In genomic region chr3:55481918-55482495, GRCh38 we compare ENCODE assay signal across 10 cellular contexts. TPM values are rescaled to one million over a fixed set of nuclear protein-coding genes. Genes with fewer than 3 reads are reported as not detected.
A peak's percentile ranks its signal among the peaks of the same experiment; 100 is the strongest.
DNase-seq lines count a peak whose midpoint lies in the region; ATAC-seq and TF ChIP-seq lines count a peak whose summit lies in the region.
"Had no signal": no experiment of that assay in that cellular context is flagged by ENCODE, and none has a peak within 500 bp of the region (broad histone marks: within the 10 kb centered on the region; RNA-seq: fewer than 3 reads in every experiment).

No MANE protein-coding gene starts in this region.

- ATAC-seq in heart right ventricle, result no peak
- no peak for ATAC-seq in psoas muscle
- ATAC-seq in GM21360 (IDR thresholded peaks at IDR 0.05; ENCODE audit: unreplicated experiment), result no peak
- ATAC-seq: activated CD8-positive, alpha-beta T cell treated with anti-CD3 and anti-CD28 coated beads for 36 hours had no signal

- no peak overlapping the region for H3K27ac ChIP-seq in WERI-Rb-1
- no peak overlapping the region for H3K27ac ChIP-seq in heart right ventricle
- H3K27ac ChIP-seq in psoas muscle, result no peak overlapping the region

- intact Hi-C loops in heart right ventricle (cut with DNase I), result loop anchor here in 6 of 10 donors (5.0 to 10.0 kb wide), 6 partner anchors 243 to 770 kb away; no protein-coding TSS in a partner anchor
- intact Hi-C loops in psoas muscle (cut with DNase I), result loop anchor here (2.0 to 10.0 kb wide), 6 partner anchors 240 to 1013 kb away; no protein-coding TSS in a partner anchor

- H3K27me3 ChIP-seq in WERI-Rb-1 (ENCODE audit: insufficient read depth, low read depth, severe bottlenecking), result peaks cover 60% of the 10 kb centered on the region
- peaks cover 0 to 90% (median 49%) of the 10 kb centered on the region in 7 donors for H3K27me3 ChIP-seq in heart right ventricle
- peaks cover 0 to 13% (median 2%) of the 10 kb centered on the region in 3 donors for H3K27me3 ChIP-seq in psoas muscle (ENCODE audit: insufficient read depth in 3 of 3, low read length in 2 of 3)

- WGBS in heart right ventricle, 2 donors, result 16 to 17% methylated on average over 30 of the region's 30 CpGs
- WGBS in psoas muscle, 3 donors, result 15 to 23% (median 20%) methylated on average over 29 to 30 of the region's 30 CpGs

- H3K9me3 ChIP-seq in WERI-Rb-1 (ENCODE audit: severe bottlenecking) (no peaks in the 10 kb centered on the region), heart right ventricle (no peaks in the 10 kb centered on the region), psoas muscle (no peaks in the 10 kb centered on the region)

- H3K36me3 ChIP-seq in WERI-Rb-1 (no peaks in the 10 kb centered on the region), heart right ventricle (no peaks in the 10 kb centered on the region), psoas muscle (ENCODE audit: insufficient read depth in 1 of 2, low read depth in 1 of 2) (no peaks in the 10 kb centered on the region)

- TF ChIP-seq CTCF in WERI-Rb-1 (IDR thresholded peaks at IDR 0.05; ENCODE audit: low read depth, low read length), result no peak
- TF ChIP-seq CTCF in heart right ventricle (IDR thresholded peaks at IDR 0.05), result no peak
- TF ChIP-seq CTCF in psoas muscle (IDR thresholded peaks at IDR 0.05), result no peak

- H3K4me1 ChIP-seq in heart right ventricle (peaks cover 0 to 37% (median 16%) of the 10 kb centered on the region in 9 donors), psoas muscle (peaks cover 5% of the 10 kb centered on the region)

- H3K4me3 ChIP-seq in WERI-Rb-1 (ENCODE audit: low read depth, low read length), result peak overlapping the region; percentile 46
- peak overlapping the region in 9 of 10 donors; percentile 21 to 51 (median 44) for H3K4me3 ChIP-seq in heart right ventricle
- H3K4me3 ChIP-seq in psoas muscle, result peak overlapping the region; percentile 65

- peak; percentile 39 for DNase-seq in D341Med (ENCODE audit: low spot score)
- DNase-seq in WERI-Rb-1, result peak; percentile 32
- DNase-seq in heart right ventricle, result no peak
- peak; percentile 25 to 60 for DNase-seq in psoas muscle
- DNase-seq in NCI-H2227 (lab: John Stamatoyannopoulos, UW; ENCODE audit: unreplicated experiment), result no peak
- DNase-seq in stimulated activated CD4-positive, alpha-beta T cell treated with anti-CD3 and anti-CD28 coated beads, Interleukin-4, amount 100 ng/mL, for 1 hour, result no peak
- DNase-seq in occipital lobe (lab: John Stamatoyannopoulos, UW), result no peak
- DNase-seq: activated CD8-positive, alpha-beta T cell treated with anti-CD3 and anti-CD28 coated beads for 36 hours; stimulated activated CD4-positive, alpha-beta T cell treated with anti-CD3 and anti-CD28 coated beads, Interleukin-12 subunit alpha, Interleukin-12 subunit beta, amount 100 ng/mL, for 4 hours had no signal

RNA-seq across cellular contexts. Expression of gene WNT5A, which starts 5.1 kb away (rescaled TPM):
- 1 to 10 TPM; 2.6 to 5.9 (median 3.2) TPM for total RNA-seq in heart right ventricle
- polyA plus RNA-seq in heart right ventricle, result 1 to 10 TPM in 1 of 2 donors, under 1 TPM in 1; 0.33 to 1.2 TPM
- 1 to 10 TPM in 3 of 4 donors, under 1 TPM in 1; 0.59 to 6.2 (median 2.0) TPM for total RNA-seq in psoas muscle
- 1 to 10 TPM in 1 of 3 donors, under 1 TPM in 2; 0.43 to 2.3 (median 0.44) TPM for polyA plus RNA-seq in psoas muscle
- 6.6 TPM for total RNA-seq in occipital lobe
- total RNA-seq: activated CD8-positive, alpha-beta T cell treated with anti-CD3 and anti-CD28 coated beads for 36 hours had no signal

Comparison
In these comparisons a context has a peak if more than half of its experiments do, and no peak if none do; other contexts are left out.
1. DNase-seq: peak in D341Med (single experiment), WERI-Rb-1 (single experiment) and psoas muscle (2 of 2); none in heart right ventricle (0 of 2), NCI-H2227 (single experiment), stimulated activated CD4-positive, alpha-beta T cell treated with anti-CD3 and anti-CD28 coated beads, Interleukin-4, amount 100 ng/mL, for 1 hour (single experiment) and occipital lobe (single experiment).
2. Peak in every context shown above with its lines, with median percentiles within 50 percentile points of each other: H3K4me3 ChIP-seq.